ENCODE assay signal across 1 cellular context in genomic region chr18:69161383-69162028, GRCh38.
TF ChIP-seq lines count a peak whose summit lies in the region.

No MANE protein-coding gene starts in this region.

TF ChIP-seq in GM23338, 12 proteins besides CTCF, POLR2A, EP300 and RAD21 (continued from another document):
- TF ChIP-seq ZNF462 (CRISPR knock-in tag; IDR thresholded peaks at IDR 0.05) (no peak), EZH2phosphoT487 (IDR thresholded peaks at IDR 0.05; ENCODE audit: unreplicated experiment) (no peak), STAT1 (IDR thresholded peaks at IDR 0.05; ENCODE audit: unreplicated experiment) (no peak), NANOG (IDR thresholded peaks at IDR 0.05; ENCODE audit: borderline replicate concordance) (no peak), POLR2AphosphoS5 (IDR thresholded peaks at IDR 0.05; ENCODE audit: low read depth) (no peak), CREB1 (CRISPR knock-in tag; IDR thresholded peaks at IDR 0.05; ENCODE audit: low read depth) (no peak), JUNB (IDR thresholded peaks at IDR 0.05; ENCODE audit: unreplicated experiment) (no peak), REST (IDR thresholded peaks at IDR 0.05; ENCODE audit: unreplicated experiment) (no peak)
